ENCODE assay signal across 8 cellular contexts in the genomic region with DNA sequence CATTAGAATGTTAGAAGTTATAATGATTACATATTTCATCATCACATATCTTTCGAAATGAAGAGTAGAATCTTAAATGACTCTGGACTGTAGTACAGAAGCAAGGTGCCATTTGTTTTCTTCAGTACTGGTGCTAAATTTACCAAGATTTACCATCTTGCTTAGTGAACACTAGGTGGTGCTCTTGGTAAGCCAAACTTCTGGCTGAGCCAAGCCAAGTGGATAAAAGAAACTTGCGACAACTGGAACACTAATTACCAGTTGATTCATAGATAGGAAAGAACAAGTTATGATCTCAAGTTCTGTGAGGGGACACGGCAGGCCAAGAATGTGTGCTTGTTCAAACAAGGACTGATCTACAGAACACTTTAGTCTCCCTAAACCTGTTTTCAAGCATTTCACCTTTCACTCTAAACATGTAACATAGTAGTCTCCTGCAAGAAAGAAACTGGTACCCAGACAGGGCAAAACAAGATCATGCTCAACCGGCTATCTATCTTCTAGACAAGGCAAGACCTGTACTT. TPM values are rescaled to one million over a fixed set of nuclear protein-coding genes. Genes with fewer than 3 reads are reported as not detected.
DNase-seq lines count a peak whose midpoint lies in the region; ATAC-seq and TF ChIP-seq lines count a peak whose summit lies in the region.

No MANE protein-coding gene starts in this region.

- peak overlapping the region; percentile 4 for H3K27ac Mint-ChIP-seq in activated CD8-positive, alpha-beta T cell treated with anti-CD3 and anti-CD28 coated beads, Interleukin-2, amount 10 ng/mL, durations not matched to agents 7 days and 5 days

- peaks cover 30% of the 10 kb centered on the region for H3K36me3 Mint-ChIP-seq in activated CD8-positive, alpha-beta T cell treated with anti-CD3 and anti-CD28 coated beads, Interleukin-2, amount 10 ng/mL, durations not matched to agents 7 days and 5 days (ENCODE audit: low read depth)

- ATAC-seq in GM19467 (IDR thresholded peaks at IDR 0.05; ENCODE audit: unreplicated experiment) = peak; percentile 80
- ATAC-seq in HG03521 (IDR thresholded peaks at IDR 0.05; ENCODE audit: unreplicated experiment) = peak; percentile 57
- ATAC-seq in activated CD8-positive, alpha-beta T cell treated with anti-CD3 and anti-CD28 coated beads, Interleukin-2, amount 10 ng/mL, durations not matched to agents 7 days and 5 days = peak; percentile 85
- peak; percentile 84 for ATAC-seq in omental fat pad (ENCODE audit: low FRiP score)

- CTCF ChIA-PET in activated CD8-positive, alpha-beta T cell treated with anti-CD3 and anti-CD28 coated beads, Interleukin-2, amount 10 ng/mL, durations not matched to agents 7 days and 5 days (lab: Charles Lee) = interaction anchor here (0.7 to 3.3 kb wide), 31 partner anchors 9 to 259 kb away, joined by 3 to 24 read pairs (median 4); partner anchors contain the start of genes EXOC8, SPRTN and TSNAX

- POLR2A ChIA-PET in activated CD8-positive, alpha-beta T cell treated with anti-CD3 and anti-CD28 coated beads, Interleukin-2, amount 10 ng/mL, durations not matched to agents 7 days and 5 days (lab: Charles Lee) = no interaction called here

- peaks cover 8% of the 10 kb centered on the region for H3K4me1 Mint-ChIP-seq in activated CD8-positive, alpha-beta T cell treated with anti-CD3 and anti-CD28 coated beads, Interleukin-2, amount 10 ng/mL, durations not matched to agents 7 days and 5 days (ENCODE audit: low read depth)

- DNase-seq in EL = peak; percentile 66
- peak; percentile 27 for DNase-seq in NCI-H526 treated with DMSO at 0.1 percent for 48 hours (lab: John Stamatoyannopoulos, UW)
- DNase-seq in activated CD8-positive, alpha-beta T cell treated with anti-CD3 and anti-CD28 coated beads, Interleukin-2, amount 10 ng/mL, durations not matched to agents 7 days and 5 days = peak; percentile 57
- peak; percentile 52 for DNase-seq in foreskin melanocyte
- DNase-seq in omental fat pad (ENCODE audit: low spot score) = no peak
- DNase-seq in GOT3 (lab: John Stamatoyannopoulos, UW) = no peak

- no peaks in the 10 kb centered on the region for H3K9me3 Mint-ChIP-seq in activated CD8-positive, alpha-beta T cell treated with anti-CD3 and anti-CD28 coated beads, Interleukin-2, amount 10 ng/mL, durations not matched to agents 7 days and 5 days (ENCODE audit: insufficient read depth)

- H3K4me3 Mint-ChIP-seq in activated CD8-positive, alpha-beta T cell treated with anti-CD3 and anti-CD28 coated beads, Interleukin-2, amount 10 ng/mL, durations not matched to agents 7 days and 5 days = no peak overlapping the region

- no peaks in the 10 kb centered on the region for H3K27me3 Mint-ChIP-seq in activated CD8-positive, alpha-beta T cell treated with anti-CD3 and anti-CD28 coated beads, Interleukin-2, amount 10 ng/mL, durations not matched to agents 7 days and 5 days (ENCODE audit: low read depth)

- peak in 2 of 3 donors; percentile 16 to 64 for TF ChIP-seq CTCF in omental fat pad (IDR thresholded peaks at IDR 0.05)

RNA-seq across cellular contexts. Expression of gene SPRTN, which starts 19.8 kb away (rescaled TPM):
- 10 to 100 TPM; 14.4 to 17.5 TPM for total RNA-seq in activated CD8-positive, alpha-beta T cell treated with anti-CD3 and anti-CD28 coated beads, Interleukin-2, amount 10 ng/mL, durations not matched to agents 7 days and 5 days
- total RNA-seq in omental fat pad = 10 to 100 TPM; 11.2 to 31.6 (median 20.9) TPM

RNA-seq across cellular contexts. Expression of gene EXOC8, which starts 20.2 kb away (rescaled TPM):
- 10 to 100 TPM; 18.2 to 18.4 TPM for total RNA-seq in activated CD8-positive, alpha-beta T cell treated with anti-CD3 and anti-CD28 coated beads, Interleukin-2, amount 10 ng/mL, durations not matched to agents 7 days and 5 days
- 10 to 100 TPM; 12.1 to 21.0 (median 16.9) TPM for total RNA-seq in omental fat pad

Comparison
In these comparisons a context has a peak if more than half of its experiments do, and no peak if none do; other contexts are left out.
1. DNase-seq: peak in EL (single experiment), NCI-H526 treated with DMSO at 0.1 percent for 48 hours (single experiment), activated CD8-positive, alpha-beta T cell treated with anti-CD3 and anti-CD28 coated beads, Interleukin-2, amount 10 ng/mL, durations not matched to agents 7 days and 5 days (single experiment) and foreskin melanocyte (single experiment); none in omental fat pad (single experiment) and GOT3 (single experiment).
2. Peak in every context shown above with its lines, with median percentiles within 50 percentile points of each other: ATAC-seq.